ENCODE assay signal across 1 cellular context in the genomic region with DNA sequence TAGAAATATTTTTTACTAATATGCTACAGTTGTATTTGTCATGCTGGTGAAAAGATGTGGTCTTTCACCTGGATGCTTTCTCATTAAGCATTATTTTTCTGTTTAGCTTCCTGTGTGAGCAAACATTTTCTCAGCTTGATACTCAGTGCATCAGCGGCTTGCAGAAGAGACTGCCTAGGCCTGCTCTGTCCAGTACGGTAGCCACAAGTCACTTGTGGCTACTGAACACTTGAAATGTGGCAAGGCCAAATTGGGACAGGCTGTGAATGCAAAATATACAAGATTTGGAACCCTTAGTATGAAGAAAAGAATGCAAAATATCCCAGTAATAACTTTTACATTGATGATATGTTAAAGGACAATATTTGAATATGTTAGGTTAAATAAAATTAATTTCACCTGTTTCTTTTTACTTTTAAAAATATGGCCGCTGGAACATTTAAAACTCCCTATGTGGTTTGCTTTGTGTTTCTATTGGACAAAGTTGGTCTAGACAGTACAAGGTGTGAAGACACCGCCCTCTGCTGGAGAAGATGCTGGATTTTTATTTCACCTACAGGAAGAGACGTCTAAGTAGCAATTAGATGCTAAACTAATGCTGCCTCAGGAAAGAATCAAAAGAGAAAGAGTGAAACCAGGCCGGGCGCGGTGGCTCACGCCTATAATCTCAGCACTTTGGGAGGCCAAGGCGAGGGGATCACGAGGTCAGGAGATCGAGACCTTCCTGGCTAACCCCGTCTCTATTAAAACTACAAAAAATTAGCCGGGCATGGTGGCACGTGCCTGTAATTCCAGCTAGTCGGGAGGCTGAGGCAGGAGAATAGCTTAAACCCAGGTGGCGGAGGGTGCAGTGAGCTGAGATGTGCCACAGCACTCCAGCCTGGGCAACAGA.
A peak's percentile ranks its signal among the peaks of the same experiment; 100 is the strongest.
TF ChIP-seq lines count a peak whose summit lies in the region.

No MANE protein-coding gene starts in this region.

TF ChIP-seq in K562, 482 proteins besides CTCF, POLR2A, EP300 and RAD21 (continued from another document):
- TF ChIP-seq CHD2 (IDR thresholded peaks at IDR 0.05; ENCODE audit: low read depth, low read length) (no peak), TEAD4 (IDR thresholded peaks at IDR 0.05; ENCODE audit: low read length) (peak; percentile 27; the same call in 1 of the 2 replicates), TEAD4 (CRISPR knock-in tag; IDR thresholded peaks at IDR 0.05; ENCODE audit: borderline replicate concordance) (no peak), CC2D1A (IDR thresholded peaks at IDR 0.05) (peak; percentile 60), SUPT5H (IDR thresholded peaks at IDR 0.05) (peak; percentile 32; the same call in 1 of the 2 replicates), MYBL2 (IDR thresholded peaks at IDR 0.05; ENCODE audit: low read depth) (peak; percentile 79), MYBL2 (CRISPR knock-in tag; IDR thresholded peaks at IDR 0.05; ENCODE audit: borderline replicate concordance) (no peak), ATF7 (IDR thresholded peaks at IDR 0.05) (0 out of 2 replicates have a peak, but pooled peaks have one; percentile 15), SP1 (CRISPR knock-in tag; IDR thresholded peaks at IDR 0.05) (0 out of 2 replicates have a peak, but pooled peaks have one; percentile 41), MYC (IDR thresholded peaks at IDR 0.05; ENCODE audit: low read depth, low read length) (0 out of 2 replicates have a peak, but pooled peaks have one; percentile 40), MYC (CRISPR knock-in tag; IDR thresholded peaks at IDR 0.05; ENCODE audit: borderline replicate concordance, low read depth) (no peak), STAT5A (IDR thresholded peaks at IDR 0.05; ENCODE audit: borderline replicate concordance, low read length) (0 out of 2 replicates have a peak, but pooled peaks have one; percentile 6), PCBP1 (IDR thresholded peaks at IDR 0.05; ENCODE audit: low read depth, low read length, poor library complexity, severe bottlenecking) (no peak), CEBPB (tag; IDR thresholded peaks at IDR 0.05) (no peak), GABPA (tag; conservative IDR thresholded peaks at IDR 0.05; ENCODE audit: low read depth) (0 out of 2 replicates have a peak, but pooled peaks have one; percentile 34), YY1 (IDR thresholded peaks at IDR 0.05; ENCODE audit: borderline replicate concordance in 1 of 3, control insufficient read depth in 1 of 3, extremely low read depth in 1 of 3, insufficient read depth in 3 of 3, insufficient read length in 1 of 3, insufficient replicate concordance in 2 of 3, low read depth in 1 of 3, low read length in 2 of 3) (peak in 1 of 3 experiments; percentile 37), SRSF3 (IDR thresholded peaks at IDR 0.05; ENCODE audit: insufficient read depth, low read length) (no peak), DEAF1 (CRISPR knock-in tag; IDR thresholded peaks at IDR 0.05) (peak; percentile 92), ZNF311 (CRISPR knock-in tag; IDR thresholded peaks at IDR 0.05) (0 out of 2 replicates have a peak, but pooled peaks have one; percentile 18), CBX3 (IDR thresholded peaks at IDR 0.05; ENCODE audit: borderline replicate concordance in 1 of 2, low read length in 2 of 2) (peak in 1 of 2 experiments; percentile 64; a peak in 1 of 3 replicates), RBM25 (IDR thresholded peaks at IDR 0.05; ENCODE audit: low read depth, low read length, severe bottlenecking) (peak; percentile 23), ATF1 (CRISPR knock-in tag; IDR thresholded peaks at IDR 0.05) (no peak), ATF1 (tag; IDR thresholded peaks at IDR 0.05) (0 out of 2 replicates have a peak, but pooled peaks have one; percentile 12), RBM39 (optimal IDR thresholded peaks at IDR 0.05; ENCODE audit: low read depth, low read length) (no peak), ATF3 (IDR thresholded peaks at IDR 0.05) (no peak), ATF3 (CRISPR knock-in tag; conservative IDR thresholded peaks at IDR 0.05) (0 out of 2 replicates have a peak, but pooled peaks have one; percentile 9), LEF1 (IDR thresholded peaks at IDR 0.05) (0 out of 2 replicates have a peak, but pooled peaks have one; percentile 27), ZNF217 (CRISPR knock-in tag; IDR thresholded peaks at IDR 0.05) (no peak), FOXM1 (IDR thresholded peaks at IDR 0.05; ENCODE audit: low read depth) (peak; percentile 65), FOXM1 (CRISPR knock-in tag; IDR thresholded peaks at IDR 0.05; ENCODE audit: low read depth) (no peak), THRAP3 (IDR thresholded peaks at IDR 0.05; ENCODE audit: borderline replicate concordance) (peak; percentile 46; the same call in 1 of the 2 replicates), SMC3 (conservative IDR thresholded peaks at IDR 0.05; ENCODE audit: insufficient read depth, low read depth, low read length) (peak; percentile 85), HCFC1 (IDR thresholded peaks at IDR 0.05; ENCODE audit: low read depth, low read length) (peak; percentile 22; the same call in 1 of the 2 replicates), MTA3 (IDR thresholded peaks at IDR 0.05; ENCODE audit: borderline replicate concordance) (0 out of 2 replicates have a peak, but pooled peaks have one; percentile 22), MAFK (IDR thresholded peaks at IDR 0.05; ENCODE audit: low read length) (peak; percentile 14; the same call in 1 of the 2 replicates)
- TF ChIP-seq, protein P1, sequence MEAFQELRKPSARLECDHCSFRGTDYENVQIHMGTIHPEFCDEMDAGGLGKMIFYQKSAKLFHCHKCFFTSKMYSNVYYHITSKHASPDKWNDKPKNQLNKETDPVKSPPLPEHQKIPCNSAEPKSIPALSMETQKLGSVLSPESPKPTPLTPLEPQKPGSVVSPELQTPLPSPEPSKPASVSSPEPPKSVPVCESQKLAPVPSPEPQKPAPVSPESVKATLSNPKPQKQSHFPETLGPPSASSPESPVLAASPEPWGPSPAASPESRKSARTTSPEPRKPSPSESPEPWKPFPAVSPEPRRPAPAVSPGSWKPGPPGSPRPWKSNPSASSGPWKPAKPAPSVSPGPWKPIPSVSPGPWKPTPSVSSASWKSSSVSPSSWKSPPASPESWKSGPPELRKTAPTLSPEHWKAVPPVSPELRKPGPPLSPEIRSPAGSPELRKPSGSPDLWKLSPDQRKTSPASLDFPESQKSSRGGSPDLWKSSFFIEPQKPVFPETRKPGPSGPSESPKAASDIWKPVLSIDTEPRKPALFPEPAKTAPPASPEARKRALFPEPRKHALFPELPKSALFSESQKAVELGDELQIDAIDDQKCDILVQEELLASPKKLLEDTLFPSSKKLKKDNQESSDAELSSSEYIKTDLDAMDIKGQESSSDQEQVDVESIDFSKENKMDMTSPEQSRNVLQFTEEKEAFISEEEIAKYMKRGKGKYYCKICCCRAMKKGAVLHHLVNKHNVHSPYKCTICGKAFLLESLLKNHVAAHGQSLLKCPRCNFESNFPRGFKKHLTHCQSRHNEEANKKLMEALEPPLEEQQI (IDR thresholded peaks at IDR 0.05): peak; percentile 71
- TF ChIP-seq, protein P2, sequence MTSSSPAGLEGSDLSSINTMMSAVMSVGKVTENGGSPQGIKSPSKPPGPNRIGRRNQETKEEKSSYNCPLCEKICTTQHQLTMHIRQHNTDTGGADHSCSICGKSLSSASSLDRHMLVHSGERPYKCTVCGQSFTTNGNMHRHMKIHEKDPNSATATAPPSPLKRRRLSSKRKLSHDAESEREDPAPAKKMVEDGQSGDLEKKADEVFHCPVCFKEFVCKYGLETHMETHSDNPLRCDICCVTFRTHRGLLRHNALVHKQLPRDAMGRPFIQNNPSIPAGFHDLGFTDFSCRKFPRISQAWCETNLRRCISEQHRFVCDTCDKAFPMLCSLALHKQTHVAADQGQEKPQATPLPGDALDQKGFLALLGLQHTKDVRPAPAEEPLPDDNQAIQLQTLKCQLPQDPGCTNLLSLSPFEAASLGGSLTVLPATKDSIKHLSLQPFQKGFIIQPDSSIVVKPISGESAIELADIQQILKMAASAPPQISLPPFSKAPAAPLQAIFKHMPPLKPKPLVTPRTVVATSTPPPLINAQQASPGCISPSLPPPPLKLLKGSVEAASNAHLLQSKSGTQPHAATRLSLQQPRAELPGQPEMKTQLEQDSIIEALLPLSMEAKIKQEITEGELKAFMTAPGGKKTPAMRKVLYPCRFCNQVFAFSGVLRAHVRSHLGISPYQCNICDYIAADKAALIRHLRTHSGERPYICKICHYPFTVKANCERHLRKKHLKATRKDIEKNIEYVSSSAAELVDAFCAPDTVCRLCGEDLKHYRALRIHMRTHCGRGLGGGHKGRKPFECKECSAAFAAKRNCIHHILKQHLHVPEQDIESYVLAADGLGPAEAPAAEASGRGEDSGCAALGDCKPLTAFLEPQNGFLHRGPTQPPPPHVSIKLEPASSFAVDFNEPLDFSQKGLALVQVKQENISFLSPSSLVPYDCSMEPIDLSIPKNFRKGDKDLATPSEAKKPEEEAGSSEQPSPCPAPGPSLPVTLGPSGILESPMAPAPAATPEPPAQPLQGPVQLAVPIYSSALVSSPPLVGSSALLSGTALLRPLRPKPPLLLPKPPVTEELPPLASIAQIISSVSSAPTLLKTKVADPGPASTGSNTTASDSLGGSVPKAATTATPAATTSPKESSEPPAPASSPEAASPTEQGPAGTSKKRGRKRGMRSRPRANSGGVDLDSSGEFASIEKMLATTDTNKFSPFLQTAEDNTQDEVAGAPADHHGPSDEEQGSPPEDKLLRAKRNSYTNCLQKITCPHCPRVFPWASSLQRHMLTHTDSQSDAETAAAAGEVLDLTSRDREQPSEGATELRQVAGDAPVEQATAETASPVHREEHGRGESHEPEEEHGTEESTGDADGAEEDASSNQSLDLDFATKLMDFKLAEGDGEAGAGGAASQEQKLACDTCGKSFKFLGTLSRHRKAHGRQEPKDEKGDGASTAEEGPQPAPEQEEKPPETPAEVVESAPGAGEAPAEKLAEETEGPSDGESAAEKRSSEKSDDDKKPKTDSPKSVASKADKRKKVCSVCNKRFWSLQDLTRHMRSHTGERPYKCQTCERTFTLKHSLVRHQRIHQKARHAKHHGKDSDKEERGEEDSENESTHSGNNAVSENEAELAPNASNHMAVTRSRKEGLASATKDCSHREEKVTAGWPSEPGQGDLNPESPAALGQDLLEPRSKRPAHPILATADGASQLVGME (CRISPR knock-in tag; IDR thresholded peaks at IDR 0.05): no peak
- TF ChIP-seq, protein P3, sequence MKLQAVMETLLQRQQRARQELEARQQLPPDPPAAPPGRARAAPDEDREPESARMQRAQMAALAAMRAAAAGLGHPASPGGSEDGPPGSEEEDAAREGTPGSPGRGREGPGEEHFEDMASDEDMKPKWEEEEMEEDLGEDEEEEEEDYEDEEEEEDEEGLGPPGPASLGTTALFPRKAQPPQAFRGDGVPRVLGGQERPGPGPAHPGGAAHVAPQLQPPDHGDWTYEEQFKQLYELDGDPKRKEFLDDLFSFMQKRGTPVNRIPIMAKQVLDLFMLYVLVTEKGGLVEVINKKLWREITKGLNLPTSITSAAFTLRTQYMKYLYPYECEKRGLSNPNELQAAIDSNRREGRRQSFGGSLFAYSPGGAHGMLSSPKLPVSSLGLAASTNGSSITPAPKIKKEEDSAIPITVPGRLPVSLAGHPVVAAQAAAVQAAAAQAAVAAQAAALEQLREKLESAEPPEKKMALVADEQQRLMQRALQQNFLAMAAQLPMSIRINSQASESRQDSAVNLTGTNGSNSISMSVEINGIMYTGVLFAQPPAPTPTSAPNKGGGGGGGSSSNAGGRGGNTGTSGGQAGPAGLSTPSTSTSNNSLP (IDR thresholded peaks at IDR 0.05; ENCODE audit: borderline replicate concordance, low read depth, low read length): peak; percentile 64; the same call in 1 of the 2 replicates
- TF ChIP-seq, protein P4, sequence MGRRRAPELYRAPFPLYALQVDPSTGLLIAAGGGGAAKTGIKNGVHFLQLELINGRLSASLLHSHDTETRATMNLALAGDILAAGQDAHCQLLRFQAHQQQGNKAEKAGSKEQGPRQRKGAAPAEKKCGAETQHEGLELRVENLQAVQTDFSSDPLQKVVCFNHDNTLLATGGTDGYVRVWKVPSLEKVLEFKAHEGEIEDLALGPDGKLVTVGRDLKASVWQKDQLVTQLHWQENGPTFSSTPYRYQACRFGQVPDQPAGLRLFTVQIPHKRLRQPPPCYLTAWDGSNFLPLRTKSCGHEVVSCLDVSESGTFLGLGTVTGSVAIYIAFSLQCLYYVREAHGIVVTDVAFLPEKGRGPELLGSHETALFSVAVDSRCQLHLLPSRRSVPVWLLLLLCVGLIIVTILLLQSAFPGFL (CRISPR knock-in tag; IDR thresholded peaks at IDR 0.05): 0 out of 2 replicates have a peak, but pooled peaks have one; percentile 77
